8 cellular contexts compared by ENCODE assay signal in the genomic region with DNA sequence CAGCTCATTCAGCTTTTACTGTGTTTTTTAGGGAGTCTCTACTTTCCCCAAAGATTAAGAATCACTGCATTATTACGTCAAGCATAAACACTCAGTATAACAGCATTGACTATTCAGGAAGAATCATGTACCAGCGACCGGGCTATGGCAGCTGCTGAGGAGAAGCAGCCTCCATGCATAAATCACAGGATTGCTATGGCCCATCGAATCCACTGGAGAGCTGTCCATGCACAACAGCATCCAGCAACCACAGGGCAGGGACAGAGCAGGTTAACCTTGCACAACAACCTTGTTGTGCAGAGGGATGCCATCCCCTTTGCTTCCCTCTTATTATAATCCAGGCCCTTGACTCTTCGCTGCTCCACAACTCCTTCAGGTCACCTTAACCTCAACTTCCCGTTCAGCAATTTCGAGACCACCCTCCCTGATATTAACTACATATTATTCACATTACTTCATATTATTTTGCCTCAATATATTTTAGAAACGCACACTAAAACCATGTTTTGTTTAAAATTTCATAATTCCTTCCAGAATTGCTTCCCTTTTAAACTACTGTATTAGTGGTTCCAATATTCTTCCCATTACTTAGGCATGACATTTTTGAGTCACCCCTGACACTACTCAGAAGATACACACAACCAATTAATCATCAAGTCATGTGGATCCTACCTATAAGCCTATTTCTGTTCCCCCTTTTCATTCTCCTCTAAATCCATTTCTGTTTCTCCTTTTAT. TPM values are rescaled to one million over a fixed set of nuclear protein-coding genes. Genes with fewer than 3 reads are reported as not detected.
A peak's percentile ranks its signal among the peaks of the same experiment; 100 is the strongest.
DNase-seq lines count a peak whose midpoint lies in the region; ATAC-seq and TF ChIP-seq lines count a peak whose summit lies in the region.

No MANE protein-coding gene starts in this region.

- H3K4me1 ChIP-seq in DOHH2 (ENCODE audit: control insufficient read depth, low read length), result peaks cover 62% of the 10 kb centered on the region

- DNase-seq in MG63 (no peak), natural killer cell (no peak), DMS79 (lab: John Stamatoyannopoulos, UW) (no peak), NCI-H2227 treated with DMSO at 0.1 percent for 48 hours (lab: John Stamatoyannopoulos, UW) (no peak), midbrain (lab: John Stamatoyannopoulos, UW) (no peak), GM19240 (ENCODE audit: insufficient read length, low spot score) (no peak)

- intact Hi-C loops in dendritic cell treated with granulocyte-macrophage colony-stimulating factor and Interleukin-4, amounts not matched to agents 40 ng/mL and 50 ng/mL, for 4 days (cut with micrococcal nuclease), result loop anchor here (1.0 to 10.0 kb wide), 2 partner anchors 33 to 158 kb away; a partner anchor contains a TSS
- intact Hi-C loops in natural killer cell (cut with micrococcal nuclease), result loop anchor here (1.0 kb wide), 1 partner anchor 33 kb away; a partner anchor contains a TSS

- TF ChIP-seq CTCF in DOHH2 (IDR thresholded peaks at IDR 0.05; ENCODE audit: low read depth, low read length, poor library complexity, severe bottlenecking), result no peak
- TF ChIP-seq CTCF in natural killer cell (IDR thresholded peaks at IDR 0.05), result no peak

- peaks cover 24% of the 10 kb centered on the region for H3F3A ChIP-seq in DOHH2 (ENCODE audit: control insufficient read depth, insufficient read depth)

- H3K27ac Mint-ChIP-seq in dendritic cell treated with granulocyte-macrophage colony-stimulating factor and Interleukin-4, amounts not matched to agents 40 ng/mL and 50 ng/mL, for 4 days, result peak overlapping the region; percentile 83
- H3K27ac Mint-ChIP-seq in natural killer cell, result peak overlapping the region; percentile 97 to 98

- H3K36me3 ChIP-seq in DOHH2 (ENCODE audit: control insufficient read depth, low read length) (peaks cover 82% of the 10 kb centered on the region), MG63 (peaks cover 72% of the 10 kb centered on the region)

- no peaks in the 10 kb centered on the region for H3K27me3 Mint-ChIP-seq in dendritic cell treated with granulocyte-macrophage colony-stimulating factor and Interleukin-4, amounts not matched to agents 40 ng/mL and 50 ng/mL, for 4 days
- no peaks in the 10 kb centered on the region for H3K27me3 Mint-ChIP-seq in natural killer cell (ENCODE audit: low read depth in 2 of 2)

- peaks cover 31% of the 10 kb centered on the region for H3K36me3 Mint-ChIP-seq in dendritic cell treated with granulocyte-macrophage colony-stimulating factor and Interleukin-4, amounts not matched to agents 40 ng/mL and 50 ng/mL, for 4 days (ENCODE audit: low read depth)
- peaks cover 11% of the 10 kb centered on the region for H3K36me3 Mint-ChIP-seq in natural killer cell

- peak overlapping the region; percentile 88 for H3K27ac ChIP-seq in DOHH2 (ENCODE audit: low read depth, low read length)

- peaks cover 24% of the 10 kb centered on the region for H3K4me1 Mint-ChIP-seq in dendritic cell treated with granulocyte-macrophage colony-stimulating factor and Interleukin-4, amounts not matched to agents 40 ng/mL and 50 ng/mL, for 4 days (ENCODE audit: low read depth)
- peaks cover 36 to 40% of the 10 kb centered on the region in 2 donors for H3K4me1 Mint-ChIP-seq in natural killer cell

- H3K9me3 ChIP-seq in DOHH2 (ENCODE audit: control insufficient read depth, insufficient read depth, low read length) (no peaks in the 10 kb centered on the region), MG63 (no peaks in the 10 kb centered on the region)

- peaks cover 15% of the 10 kb centered on the region; the same call in 1 of the 2 replicates for H4K20me1 ChIP-seq in DOHH2 (ENCODE audit: control insufficient read depth, insufficient read depth, low read depth, low read length)

- peak overlapping the region; percentile 80 for H3K4me3 ChIP-seq in DOHH2 (ENCODE audit: low read length)
- H3K4me3 ChIP-seq in MG63, result peak overlapping the region; percentile 93

- peak overlapping the region; percentile 83 for H3K4me2 ChIP-seq in DOHH2 (ENCODE audit: low read length)

- no peaks in the 10 kb centered on the region for H3K9me2 ChIP-seq in DOHH2 (replicated peaks; ENCODE audit: control insufficient read depth, low read length)

- no peaks in the 10 kb centered on the region for H3K9me3 Mint-ChIP-seq in dendritic cell treated with granulocyte-macrophage colony-stimulating factor and Interleukin-4, amounts not matched to agents 40 ng/mL and 50 ng/mL, for 4 days
- H3K9me3 Mint-ChIP-seq in natural killer cell, result no peaks in the 10 kb centered on the region

- H3K27me3 ChIP-seq in DOHH2 (ENCODE audit: control insufficient read depth, low read length) (no peaks in the 10 kb centered on the region), MG63 (no peaks in the 10 kb centered on the region)

- ATAC-seq in natural killer cell, result no peak

- peak overlapping the region; percentile 66 for H3K4me3 Mint-ChIP-seq in dendritic cell treated with granulocyte-macrophage colony-stimulating factor and Interleukin-4, amounts not matched to agents 40 ng/mL and 50 ng/mL, for 4 days
- H3K4me3 Mint-ChIP-seq in natural killer cell, result peak overlapping the region; percentile 100

- H3K79me2 ChIP-seq in DOHH2 (ENCODE audit: control insufficient read depth, low read length), result peaks cover 83% of the 10 kb centered on the region

RNA-seq across cellular contexts. Expression of a gene that starts 1.0 kb away (rescaled TPM):
- 283 and 306 TPM in 2 replicates for total RNA-seq in MG63 (2014; rRNA removed; shearing (Covaris generic); ENCODE audit: low replicate concordance)
- 10 to 100 TPM; 50.8 to 70.8 (median 66.2) TPM for total RNA-seq in natural killer cell

RNA-seq across cellular contexts. Expression of a gene that starts 32.6 kb away (rescaled TPM):
- 22.3 and 31.0 TPM in 2 replicates for total RNA-seq in MG63 (2014; rRNA removed; shearing (Covaris generic); ENCODE audit: low replicate concordance)
- total RNA-seq in natural killer cell, result 10 to 100 TPM; 42.3 to 50.7 (median 46.7) TPM

RNA-seq across cellular contexts. Expression of a gene that starts 33.2 kb away (rescaled TPM):
- total RNA-seq in MG63 (2014; rRNA removed; shearing (Covaris generic); ENCODE audit: low replicate concordance), result 16.2 and 37.6 TPM in 2 replicates
- 10 to 100 TPM; 10.3 to 14.5 (median 12.1) TPM for total RNA-seq in natural killer cell
